ENCODE assay signal across 24 cellular contexts in the genomic region with DNA sequence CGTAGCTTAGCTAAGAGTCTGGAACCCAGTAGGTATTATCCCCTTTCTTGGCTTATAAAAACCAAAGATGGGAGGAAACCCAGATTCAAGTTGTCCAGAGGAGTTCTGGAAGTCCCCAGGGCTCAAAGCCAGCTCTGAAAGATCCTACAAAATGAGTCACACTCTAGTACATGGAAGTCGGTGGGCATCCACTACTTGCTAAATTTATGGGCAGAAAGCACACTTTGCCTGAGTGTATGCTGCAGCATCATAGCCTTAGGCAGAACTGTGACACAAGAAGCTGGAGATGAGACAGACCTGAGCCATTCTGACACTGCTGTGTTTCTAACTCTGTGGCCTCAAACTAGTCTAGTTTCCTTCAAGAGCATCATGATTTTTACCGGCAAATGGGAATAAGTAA.
DNase-seq lines count a peak whose midpoint lies in the region; TF ChIP-seq lines count a peak whose summit lies in the region.
"Had no signal": no experiment of that assay in that cellular context is flagged by ENCODE, and none has a peak within 500 bp of the region (broad histone marks: within the 10 kb centered on the region; RNA-seq: fewer than 3 reads in every experiment).

No MANE protein-coding gene starts in this region.

- H3K4me3 ChIP-seq in choroid plexus epithelial cell (ENCODE audit: low read depth, low read length) = no peak overlapping the region
- H3K4me3 ChIP-seq: cardiac muscle cell had no signal

- TF ChIP-seq CTCF in choroid plexus epithelial cell (conservative IDR thresholded peaks at IDR 0.05; ENCODE audit: low read depth, low read length) = no peak

- DNase-seq in AG20443 (ENCODE audit: low spot score) (peak; percentile 35), NCI-H226 (peak; percentile 2), choroid plexus epithelial cell (ENCODE audit: low read depth) (peak; percentile 2), islet precursor cell (peak; percentile 62), NCI-H187 treated with DMSO at 0.1 percent for 48 hours (lab: John Stamatoyannopoulos, UW) (no peak), nucleus accumbens (lab: John Stamatoyannopoulos, UW) (no peak), germinal center (ENCODE audit: low spot score) (no peak)
- no peak for DNase-seq in activated CD4-positive, CD25-positive, alpha-beta regulatory T cell (lab: John Stamatoyannopoulos, UW)
- DNase-seq: activated CD4-positive, alpha-beta T cell treated with anti-CD3 and anti-CD28 coated beads for 48 hours; activated gamma-delta T cell treated with Interleukin-2 at 50 U/mL for 16 hours; activated naive CD8-positive, alpha-beta T cell treated with anti-CD3 and anti-CD28 coated beads, Interleukin-2, amount 50 U/mL, for 24 hours; activated T-cell treated with anti-CD3 and anti-CD28 coated beads, Interleukin-2, amount 50 U/mL, for 24 hours; dermis blood vessel endothelial cell; foreskin melanocyte; HFFc6; MM.1S; NCI-H1417 treated with DMSO at 0.1 percent for 48 hours; NCI-H526 treated with DMSO at 0.1 percent for 48 hours; nephron progenitor cell; RPMI8226; stimulated activated CD4-positive, alpha-beta T cell treated with anti-CD3 and anti-CD28 coated beads, Interleukin-12 subunit alpha, Interleukin-12 subunit beta, amount 100 ng/mL, for 4 hours; stimulated activated CD4-positive, alpha-beta T cell treated with anti-CD3 and anti-CD28 coated beads, Interleukin-4, amount 100 ng/mL, for 24 hours; stimulated activated naive B cell treated with anti-CD40 and anti-IgM and Interleukin-4, amounts not matched to agents 10 μg/mL and 1 μg/mL and 100 μg/mL, for 72 hours had no signal

Comparison
In these comparisons a context has a peak if more than half of its experiments do, and no peak if none do; other contexts are left out.
1. DNase-seq: peak in AG20443 (single experiment), NCI-H226 (single experiment), choroid plexus epithelial cell (single experiment) and islet precursor cell (single experiment); none in NCI-H187 treated with DMSO at 0.1 percent for 48 hours (single experiment), activated CD4-positive, CD25-positive, alpha-beta regulatory T cell (0 of 4), nucleus accumbens (0 of 56) and germinal center (single experiment).